Comparison of ENCODE assay signal across 12 cellular contexts in genomic region chr2:74373189-74373588, GRCh38. TPM values are rescaled to one million over a fixed set of nuclear protein-coding genes. Genes with fewer than 3 reads are reported as not detected.
DNase-seq lines count a peak whose midpoint lies in the region; ATAC-seq, FAIRE-seq and TF ChIP-seq lines count a peak whose summit lies in the region.
"Had no signal": no experiment of that assay in that cellular context is flagged by ENCODE, and none has a peak within 500 bp of the region (broad histone marks: within the 10 kb centered on the region; RNA-seq: fewer than 3 reads in every experiment).

No MANE protein-coding gene starts in this region.

- no peak overlapping the region for H3K56ac ChIP-seq in H1 (replicated peaks; ENCODE audit: insufficient read length, low read depth, low read length)

- peak overlapping the region; percentile 7; the same call in 1 of the 2 replicates for H4K8ac ChIP-seq in H1 (ENCODE audit: extremely low read depth, insufficient read depth, low read length)

- no peak overlapping the region for H3K9ac ChIP-seq in H1 (replicated peaks in 1 of 4; ENCODE audit: extremely low read depth in 1 of 4, low read depth in 3 of 4, low read length in 3 of 4)

- H3K18ac ChIP-seq in H1 (ENCODE audit: extremely low read depth, low read length): no peak overlapping the region; the same call in 1 of the 2 replicates

- no peak overlapping the region for H4K91ac ChIP-seq in H1 (replicated peaks; ENCODE audit: insufficient read length, low read length)

- peak overlapping the region; percentile 69 to 71 for H3K4me2 ChIP-seq in H1 (ENCODE audit: insufficient read depth in 1 of 2, low read depth in 2 of 2, low read length in 2 of 2)

- peak overlapping the region in 1 of 4 experiments; percentile 57; a peak in 1 of 8 replicates for H3K4me3 ChIP-seq in H1 (ENCODE audit: extremely low read depth in 1 of 4, insufficient read depth in 2 of 4, low read depth in 3 of 4, low read length in 4 of 4)
- H3K4me3 ChIP-seq: SJCRH30 had no signal

- no peak for ATAC-seq in GM19452 (IDR thresholded peaks at IDR 0.05; ENCODE audit: unreplicated experiment)
- ATAC-seq: stimulated activated memory B cell treated with anti-CD40 and anti-IgM and Interleukin-4, amounts not matched to agents 10 μg/mL and 1 μg/mL and 100 μg/mL, for 72 hours had no signal

- H3K9me3 ChIP-seq in H1 (ENCODE audit: insufficient read depth in 2 of 2, low read depth in 1 of 2, low read length in 1 of 2): no peaks in the 10 kb centered on the region
- H3K9me3 ChIP-seq: SJCRH30 had no signal

- no peak overlapping the region for H2BK15ac ChIP-seq in H1 (ENCODE audit: low read length)

- DNase-seq in A172 (ENCODE audit: low spot score): peak; percentile 17
- peak; percentile 29 for DNase-seq in HuH-7 (ENCODE audit: low spot score)
- no peak for DNase-seq in H1 (ENCODE audit: low read depth in 1 of 2, low spot score in 2 of 2)
- peak; percentile 29 for DNase-seq in medulla oblongata (ENCODE audit: extremely low spot score)
- no peak for DNase-seq in cortex of kidney (lab: John Stamatoyannopoulos, UW)
- DNase-seq in COR-L47 (lab: John Stamatoyannopoulos, UW): no peak
- DNase-seq in RKO (ENCODE audit: low spot score): no peak
- DNase-seq: central memory CD4-positive, alpha-beta T cell; KG1 had no signal

- H2BK5ac ChIP-seq in H1 (ENCODE audit: low read depth, low read length): no peak overlapping the region

- no peak for TF ChIP-seq RAD21 in H1 (IDR thresholded peaks at IDR 0.05 in 1 of 2, conservative IDR thresholded peaks at IDR 0.05 in 1 of 2; ENCODE audit: low read depth in 2 of 2, low read length in 2 of 2)

- no peak overlapping the region for H2BK120ac ChIP-seq in H1 (replicated peaks; ENCODE audit: low read depth, low read length)

- peaks cover 19 to 48% (median 39%) of the 10 kb centered on the region in 4 experiments for H3K36me3 ChIP-seq in H1 (ENCODE audit: control insufficient read depth in 2 of 4, insufficient read depth in 4 of 4, low read length in 3 of 4)

- H3K27ac ChIP-seq in H1 (ENCODE audit: low read depth, low read length): peak overlapping the region; percentile 58; the same call in 1 of the 2 replicates
- H3K27ac ChIP-seq: SJCRH30 had no signal

- peaks cover 3 to 24% of the 10 kb centered on the region in 2 experiments for H4K20me1 ChIP-seq in H1 (replicated peaks in 1 of 2; ENCODE audit: control insufficient read depth in 1 of 2, insufficient read depth in 2 of 2, low read length in 2 of 2)

- no peak overlapping the region for H2BK20ac ChIP-seq in H1 (ENCODE audit: low read length)

- POLR2A ChIA-PET in H1 (lab: Charles Lee; ENCODE audit: partially characterized antibody): interaction anchor here (0.6 kb wide), 1 partner anchor 62 kb away, joined by 3 read pairs; no protein-coding TSS in a partner anchor

- no peak for FAIRE-seq in H1 (lab: Jason Lieb, UNC)

- 79% methylated on average over 5 of the region's 5 CpGs; no CpG with 5 or more reads in 1 of the 2 experiments for WGBS in H1 (ENCODE audit: extremely low coverage in 1 of 2, insufficient coverage in 1 of 2, insufficient read length in 1 of 2, insufficient replicate concordance in 2 of 2, low coverage in 1 of 2, low lambda C conversion rate in 2 of 2, missing lambda C conversion rate in 1 of 2), 2 experiments

- peaks cover 0 to 20% of the 10 kb centered on the region in 2 experiments; a peak in 2 of 4 replicates for H3K79me2 ChIP-seq in H1 (ENCODE audit: control insufficient read depth in 1 of 2, insufficient read depth in 2 of 2, low read length in 2 of 2)

- no peak overlapping the region for H3K14ac ChIP-seq in H1 (ENCODE audit: insufficient read length)

- peak overlapping the region; percentile 68; the same call in 1 of the 2 replicates for H2BK12ac ChIP-seq in H1 (ENCODE audit: low read depth, low read length)

- H3K23me2 ChIP-seq in H1 (ENCODE audit: low read depth, low read length): peaks cover 5% of the 10 kb centered on the region

- TF ChIP-seq EP300 in H1 (IDR thresholded peaks at IDR 0.05; ENCODE audit: borderline replicate concordance in 1 of 2, low read depth in 2 of 2, low read length in 2 of 2): no peak

- H3K4ac ChIP-seq in H1 (replicated peaks; ENCODE audit: insufficient read length, low read depth, low read length): no peak overlapping the region

- peaks cover 24% of the 10 kb centered on the region for H3K79me1 ChIP-seq in H1 (ENCODE audit: low read depth, low read length)

- CTCF ChIA-PET in H1 (lab: Charles Lee; ENCODE audit: partially characterized antibody): interaction anchor here (3.5 kb wide), 1 partner anchor 18 kb away, joined by 13 read pairs; no protein-coding TSS in a partner anchor

- peaks cover 9 to 21% (median 12%) of the 10 kb centered on the region in 4 experiments for H3K4me1 ChIP-seq in H1 (replicated peaks in 1 of 4; ENCODE audit: control insufficient read depth in 3 of 4, insufficient read depth in 4 of 4, low read length in 3 of 4)
- H3K4me1 ChIP-seq: SJCRH30 had no signal

- H2AFZ ChIP-seq in H1 (ENCODE audit: low read length): no peak overlapping the region

- H3K27me3 ChIP-seq in H1 (replicated peaks in 1 of 4; ENCODE audit: control insufficient read depth in 3 of 4, extremely low read depth in 1 of 4, insufficient read depth in 3 of 4, low read length in 3 of 4): no peaks in the 10 kb centered on the region
- H3K27me3 ChIP-seq: SJCRH30 had no signal

- no peak for TF ChIP-seq CTCF in H1 (IDR thresholded peaks at IDR 0.05; ENCODE audit: control extremely low read depth in 1 of 3, insufficient read depth in 1 of 3, low read depth in 1 of 3, low read length in 3 of 3)

- no peak overlapping the region for H2AK5ac ChIP-seq in H1 (ENCODE audit: low read depth, low read length)

- H4K5ac ChIP-seq in H1 (ENCODE audit: insufficient read length, low read depth, low read length): no peak overlapping the region

- no peak overlapping the region for H3K23ac ChIP-seq in H1 (ENCODE audit: insufficient read length)

- TF ChIP-seq POLR2A in H1 (IDR thresholded peaks at IDR 0.05; ENCODE audit: control extremely low read depth in 1 of 2, low read depth in 2 of 2, low read length in 2 of 2): no peak

TF ChIP-seq in H1, 55 proteins besides CTCF, POLR2A, EP300 and RAD21 (continues in another document):
- TF ChIP-seq SIRT6 (IDR thresholded peaks at IDR 0.05; ENCODE audit: low read length) (no peak), GTF2F1 (IDR thresholded peaks at IDR 0.05; ENCODE audit: borderline replicate concordance, low read depth, low read length) (no peak), SUZ12 (IDR thresholded peaks at IDR 0.05; ENCODE audit: low read length) (no peak), TBP (IDR thresholded peaks at IDR 0.05; ENCODE audit: low read depth, low read length) (no peak), E2F6 (IDR thresholded peaks at IDR 0.05) (no peak)

RNA-seq across cellular contexts. Expression of gene DCTN1, which starts 6.9 kb away (rescaled TPM):
- total RNA-seq in A172 (2014; rRNA removed; shearing (Covaris generic)): 105 and 123 TPM in 2 replicates
- total RNA-seq in H1 (2021; fragmentation: NEBNext Ultra II Directional; extraction: Animal tissue kit (Norgen Biotek cat#: 25700)): 156 and 162 TPM in 2 replicates
- 105 and 155 TPM in 2 replicates for polyA plus RNA-seq in H1 (2011; rRNA removed)
- polyA plus RNA-seq in H1 (2011; cell fraction: cytosol; rRNA removed): 107 TPM
- 222 TPM for polyA plus RNA-seq in H1 (2011; cell fraction: nucleus; rRNA removed)
- 144 to 178 TPM (median 168 TPM) in 4 replicates for polyA plus RNA-seq in H1 (2012, experiment 1 of 2)
- polyA plus RNA-seq in H1 (2012, experiment 2 of 2): 77.0 TPM
- polyA plus RNA-seq in H1 (2013, experiment 1 of 2): 149 TPM
- polyA plus RNA-seq in H1 (2013, experiment 2 of 2): 148 TPM
- 217 and 218 TPM in 2 replicates for polyA minus RNA-seq in H1 (2011; rRNA and poly(A)+ RNA removed)
- 97.6 TPM for polyA minus RNA-seq in H1 (2011; cell fraction: cytosol; rRNA and poly(A)+ RNA removed)
- polyA minus RNA-seq in H1 (2011; cell fraction: nucleus; rRNA and poly(A)+ RNA removed): 96.6 TPM

RNA-seq across cellular contexts. Expression of gene SLC4A5, which starts 30.0 kb away (rescaled TPM):
- total RNA-seq in A172 (2014; rRNA removed; shearing (Covaris generic)): 0.07 TPM in 1 of 2 replicates, not detected in the other
- total RNA-seq in H1 (2021; fragmentation: NEBNext Ultra II Directional; extraction: Animal tissue kit (Norgen Biotek cat#: 25700)): 0.52 and 0.86 TPM in 2 replicates
- polyA plus RNA-seq in H1 (2011; rRNA removed): 0.42 TPM in 2 replicates
- polyA plus RNA-seq in H1 (2011; cell fraction: cytosol; rRNA removed): 0.62 TPM
- 2.2 TPM for polyA plus RNA-seq in H1 (2011; cell fraction: nucleus; rRNA removed)
- polyA plus RNA-seq in H1 (2012, experiment 1 of 2): 0.43 to 1.1 TPM (median 0.70 TPM) in 4 replicates
- polyA plus RNA-seq in H1 (2012, experiment 2 of 2): 0.09 TPM
- 0.39 TPM for polyA plus RNA-seq in H1 (2013, experiment 1 of 2)
- 0.18 TPM for polyA plus RNA-seq in H1 (2013, experiment 2 of 2)
- 0.56 TPM in 1 of 2 replicates, not detected in the other for polyA minus RNA-seq in H1 (2011; rRNA and poly(A)+ RNA removed)
- not detected for polyA minus RNA-seq in H1 (2011; cell fraction: cytosol; rRNA and poly(A)+ RNA removed)
- 3.6 TPM for polyA minus RNA-seq in H1 (2011; cell fraction: nucleus; rRNA and poly(A)+ RNA removed)

RNA-seq across cellular contexts. Expression of gene C2orf81, which starts 48.2 kb away (rescaled TPM):
- total RNA-seq in A172 (2014; rRNA removed; shearing (Covaris generic)): 2.3 and 3.5 TPM in 2 replicates
- 3.3 and 3.8 TPM in 2 replicates for total RNA-seq in H1 (2021; fragmentation: NEBNext Ultra II Directional; extraction: Animal tissue kit (Norgen Biotek cat#: 25700))
- polyA plus RNA-seq in H1 (2011; rRNA removed): 1.6 and 2.4 TPM in 2 replicates
- polyA plus RNA-seq in H1 (2011; cell fraction: cytosol; rRNA removed): 1.8 TPM
- polyA plus RNA-seq in H1 (2011; cell fraction: nucleus; rRNA removed): 2.2 TPM
- 1.8 to 4.0 TPM (median 2.7 TPM) in 4 replicates for polyA plus RNA-seq in H1 (2012, experiment 1 of 2)
- polyA plus RNA-seq in H1 (2012, experiment 2 of 2): 2.5 TPM
- polyA plus RNA-seq in H1 (2013, experiment 1 of 2): 1.6 TPM
- polyA plus RNA-seq in H1 (2013, experiment 2 of 2): 1.6 TPM
- 0.73 and 0.82 TPM in 2 replicates for polyA minus RNA-seq in H1 (2011; rRNA and poly(A)+ RNA removed)
- 2.1 TPM for polyA minus RNA-seq in H1 (2011; cell fraction: cytosol; rRNA and poly(A)+ RNA removed)
- polyA minus RNA-seq in H1 (2011; cell fraction: nucleus; rRNA and poly(A)+ RNA removed): 1.7 TPM

RNA-seq across cellular contexts. Expression of gene WDR54, which starts 48.3 kb away (rescaled TPM):
- total RNA-seq in A172 (2014; rRNA removed; shearing (Covaris generic)): 72.9 and 84.5 TPM in 2 replicates
- total RNA-seq in H1 (2021; fragmentation: NEBNext Ultra II Directional; extraction: Animal tissue kit (Norgen Biotek cat#: 25700)): 41.6 and 45.0 TPM in 2 replicates
- 125 and 142 TPM in 2 replicates for polyA plus RNA-seq in H1 (2011; rRNA removed)
- 127 TPM for polyA plus RNA-seq in H1 (2011; cell fraction: cytosol; rRNA removed)
- polyA plus RNA-seq in H1 (2011; cell fraction: nucleus; rRNA removed): 148 TPM
- polyA plus RNA-seq in H1 (2012, experiment 1 of 2): 48.4 to 98.7 TPM (median 88.1 TPM) in 4 replicates
- 87.5 TPM for polyA plus RNA-seq in H1 (2012, experiment 2 of 2)
- polyA plus RNA-seq in H1 (2013, experiment 1 of 2): 27.2 TPM
- 27.3 TPM for polyA plus RNA-seq in H1 (2013, experiment 2 of 2)
- 107 and 111 TPM in 2 replicates for polyA minus RNA-seq in H1 (2011; rRNA and poly(A)+ RNA removed)
- polyA minus RNA-seq in H1 (2011; cell fraction: cytosol; rRNA and poly(A)+ RNA removed): 53.3 TPM
- polyA minus RNA-seq in H1 (2011; cell fraction: nucleus; rRNA and poly(A)+ RNA removed): 41.3 TPM

Comparison
In these comparisons a context has a peak if more than half of its experiments do, and no peak if none do; other contexts are left out.
1. DNase-seq: peak in A172 (single experiment), HuH-7 (single experiment) and medulla oblongata (single experiment); none in H1 (0 of 2), cortex of kidney (single experiment), COR-L47 (single experiment) and RKO (single experiment).